Comparison of ENCODE assay signal across 23 cellular contexts in genomic region chr1:172467446-172467845, GRCh38. TPM values are rescaled to one million over a fixed set of nuclear protein-coding genes. Genes with fewer than 3 reads are reported as not detected.
"Had no signal": no experiment of that assay in that cellular context is flagged by ENCODE, and none has a peak within 500 bp of the region (broad histone marks: within the 10 kb centered on the region; RNA-seq: fewer than 3 reads in every experiment).

No MANE protein-coding gene starts in this region.

- H3K27me3 ChIP-seq: ascending aorta, gastrocnemius medialis, heart left ventricle, suprapubic skin, transverse colon, vagina had no signal

- H3K27ac ChIP-seq: ascending aorta, coronary artery, gastrocnemius medialis, heart left ventricle, suprapubic skin, transverse colon, vagina had no signal

- H3K4me3 ChIP-seq: ascending aorta, coronary artery, gastrocnemius medialis, heart left ventricle, lung, suprapubic skin, transverse colon, vagina had no signal

- ATAC-seq: activated CD4-positive, CD25-positive, alpha-beta regulatory T cell treated with anti-CD3 and anti-CD28 coated beads, Interleukin-2, amount 50 U/mL, for 24 hours; activated CD8-positive, alpha-beta T cell treated with anti-CD3 and anti-CD28 coated beads, Interleukin-2, amount 10 ng/mL, durations not matched to agents 7 days and 5 days; activated naive CD8-positive, alpha-beta T cell treated with anti-CD3 and anti-CD28 coated beads, Interleukin-2, amount 50 U/mL, for 24 hours; gastrocnemius medialis; heart left ventricle had no signal

- H3K4me1 ChIP-seq: ascending aorta, suprapubic skin, transverse colon, vagina had no signal

- H3K36me3 ChIP-seq: ascending aorta, gastrocnemius medialis, heart left ventricle, suprapubic skin, transverse colon, vagina had no signal

- DNase-seq: activated CD4-positive, alpha-beta T cell treated with anti-CD3 and anti-CD28 coated beads, Interleukin-2, amount 10 ng/mL, durations not matched to agents 7 days and 5 days; activated CD8-positive, alpha-beta T cell treated with anti-CD3 and anti-CD28 coated beads, Interleukin-2, amount 10 ng/mL, durations not matched to agents 7 days and 5 days; activated naive CD4-positive, alpha-beta T cell treated with anti-CD3 and anti-CD28 coated beads for 36 hours; activated naive CD8-positive, alpha-beta T cell treated with anti-CD3 and anti-CD28 coated beads, Interleukin-2, amount 50 U/mL, for 24 hours; activated T-cell treated with anti-CD3 and anti-CD28 coated beads, Interleukin-2, amount 50 U/mL, for 24 hours; gastrocnemius medialis; heart left ventricle; occipital lobe; stimulated activated CD4-positive, alpha-beta T cell treated with anti-CD3 and anti-CD28 coated beads, Interleukin-15, amount 100 ng/mL, for 24 hours; stimulated activated CD4-positive, alpha-beta T cell treated with anti-CD3 and anti-CD28 coated beads, Interleukin-2, amount 100 ng/mL, for 48 hours; T1000; transverse colon had no signal

- H3K9me3 ChIP-seq: ascending aorta, gastrocnemius medialis, heart left ventricle, suprapubic skin, transverse colon, vagina had no signal

RNA-seq across cellular contexts. Expression of gene C1orf105, which starts 47.0 kb away (rescaled TPM):
- total RNA-seq: activated CD4-positive, alpha-beta T cell treated with anti-CD3 and anti-CD28 coated beads, Interleukin-2, amount 10 ng/mL, durations not matched to agents 7 days and 5 days; activated CD8-positive, alpha-beta T cell treated with anti-CD3 and anti-CD28 coated beads, Interleukin-2, amount 10 ng/mL, durations not matched to agents 7 days and 5 days; activated naive CD4-positive, alpha-beta T cell treated with anti-CD3 and anti-CD28 coated beads for 36 hours; ascending aorta; lung; mesothelial cell of epicardium; occipital lobe; posterior vena cava; T-helper 1 cell treated with Interleukin-12 subunit alpha and Interleukin-12 subunit beta and Interleukin-4 antibody, amounts not matched to agents 30 ng/mL and 1 ng/mL, for 36 hours; transverse colon; vagina had no signal
- polyA plus RNA-seq: esophagus, lung, neural cell had no signal
